Comparison of ENCODE assay signal across 1 cellular context in genomic region chr3:16513141-16514020, GRCh38.
TF ChIP-seq lines count a peak whose summit lies in the region.

RFTN1 (minus strand) TSS chr3:16513699; CDS start chr3:16493869, 19,830 bp downstream.

TF ChIP-seq in SK-N-SH, 30 proteins besides CTCF, POLR2A, EP300 and RAD21 (continued from another document):
- TF ChIP-seq ZBTB33 (IDR thresholded peaks at IDR 0.05; ENCODE audit: borderline replicate concordance, low read depth) (no peak), TEAD4 (IDR thresholded peaks at IDR 0.05; ENCODE audit: borderline replicate concordance, insufficient read depth) (no peak), RXRA (IDR thresholded peaks at IDR 0.05; ENCODE audit: borderline replicate concordance, low read depth) (no peak), MAX (IDR thresholded peaks at IDR 0.05; ENCODE audit: low read depth) (peak; percentile 82), EZH2phosphoT487 (IDR thresholded peaks at IDR 0.05; ENCODE audit: borderline replicate concordance, low read depth) (no peak), MXI1 (IDR thresholded peaks at IDR 0.05; ENCODE audit: low read depth, low read length) (peak; percentile 36; the same call in 1 of the 2 replicates), YY1 (IDR thresholded peaks at IDR 0.05; ENCODE audit: low read depth) (no peak), NFIC (IDR thresholded peaks at IDR 0.05; ENCODE audit: borderline replicate concordance) (no peak), FOSL2 (IDR thresholded peaks at IDR 0.05; ENCODE audit: borderline replicate concordance, low read depth) (peak; percentile 5; the same call in 1 of the 2 replicates), USF1 (IDR thresholded peaks at IDR 0.05; ENCODE audit: borderline replicate concordance, low read depth) (no peak), RCOR1 (IDR thresholded peaks at IDR 0.05; ENCODE audit: low read length) (no peak), ELF1 (IDR thresholded peaks at IDR 0.05) (peak; percentile 33; the same call in 1 of the 2 replicates), TCF12 (IDR thresholded peaks at IDR 0.05) (no peak), REST (IDR thresholded peaks at IDR 0.05; ENCODE audit: low read depth, low read length) (no peak), GABPA (IDR thresholded peaks at IDR 0.05; ENCODE audit: low read depth) (peak; percentile 60), SIN3A (IDR thresholded peaks at IDR 0.05; ENCODE audit: borderline replicate concordance, low read depth, low read length) (peak; percentile 19; the same call in 1 of the 2 replicates), FOXM1 (IDR thresholded peaks at IDR 0.05; ENCODE audit: low read depth) (no peak), TAF1 (IDR thresholded peaks at IDR 0.05; ENCODE audit: borderline replicate concordance, low read depth, low read length) (no peak), SMC3 (IDR thresholded peaks at IDR 0.05; ENCODE audit: low read depth, low read length) (no peak), FOXJ3 (CRISPR knock-in tag; IDR thresholded peaks at IDR 0.05) (no peak)
